ENCODE assay signal across 9 cellular contexts in the genomic region with DNA sequence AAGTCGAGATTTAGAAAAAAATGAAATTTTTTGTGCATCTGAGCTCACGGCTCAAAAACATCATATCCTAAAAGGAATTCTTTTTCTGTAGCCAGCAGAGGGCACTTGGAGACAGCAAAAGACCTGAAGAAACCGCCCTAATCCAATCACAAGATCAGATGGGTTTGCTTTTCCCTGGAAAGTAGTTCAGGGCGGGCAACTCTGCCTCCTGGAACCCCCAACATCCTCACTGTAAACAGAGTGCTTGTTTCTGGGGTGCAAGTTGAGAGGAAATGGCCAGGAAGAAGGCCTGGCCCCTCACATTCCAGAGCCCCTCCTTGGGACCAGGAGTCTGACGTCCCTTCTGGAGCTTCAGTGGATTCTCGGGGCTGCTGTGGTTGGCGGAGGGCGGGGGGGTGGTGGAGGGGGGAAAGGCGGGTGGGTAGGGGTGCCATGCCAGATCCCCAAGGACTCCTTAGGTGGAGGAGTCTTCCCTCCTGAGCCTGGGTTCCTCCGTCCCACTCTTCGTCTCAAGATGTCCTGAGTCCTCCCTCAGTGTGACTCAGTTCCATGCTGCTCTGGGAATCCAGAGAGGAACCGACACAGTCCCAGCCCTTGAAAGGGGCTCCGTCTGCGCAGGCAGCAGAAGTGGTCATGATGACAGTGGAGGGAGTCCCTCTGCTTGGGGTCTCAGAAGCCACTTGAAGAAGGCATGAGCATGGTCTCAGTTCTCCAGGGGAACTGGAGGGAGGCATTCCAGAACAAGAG. TPM values are rescaled to one million over a fixed set of nuclear protein-coding genes. Genes with fewer than 3 reads are reported as not detected.
DNase-seq lines count a peak whose midpoint lies in the region; ATAC-seq and TF ChIP-seq lines count a peak whose summit lies in the region.
"Had no signal": no experiment of that assay in that cellular context is flagged by ENCODE, and none has a peak within 500 bp of the region (broad histone marks: within the 10 kb centered on the region; RNA-seq: fewer than 3 reads in every experiment).

No MANE protein-coding gene starts in this region.

- no peak for ATAC-seq in HG02642 (IDR thresholded peaks at IDR 0.05; ENCODE audit: poor library complexity, unreplicated experiment)

- TF ChIP-seq CTCF in vagina (IDR thresholded peaks at IDR 0.05) = peak; percentile 14 to 53 (median 37)

- H3K9ac ChIP-seq in adipocyte (ENCODE audit: low read length) = no peak overlapping the region

- H3K4me3 ChIP-seq in adipocyte (ENCODE audit: low read length) = peak overlapping the region; percentile 45
- no peak overlapping the region for H3K4me3 ChIP-seq in vagina

- intact Hi-C loops in vagina (cut with DNase I) (loop anchor here (1.0 kb wide), 1 partner anchor 214 kb away; no protein-coding TSS in a partner anchor), posterior vena cava (cut with DNase I) (loop anchor here (5.0 to 10.0 kb wide), 3 partner anchors 212 to 845 kb away; no protein-coding TSS in a partner anchor)

- DNase-seq in EL (peak; percentile 64), Kasumi-1 (lab: John Stamatoyannopoulos, UW) (peak; percentile 69 to 77), adipocyte (ENCODE audit: low read depth) (peak; percentile 79), inferior parietal cortex (ENCODE audit: extremely low spot score) (peak; percentile 77), vagina (ENCODE audit: extremely low spot score in 2 of 2) (peak in 1 of 2 donors; percentile 74), posterior vena cava (ENCODE audit: low spot score) (no peak)
- DNase-seq in activated CD4-positive, CD25-positive, alpha-beta regulatory T cell treated with anti-CD3 and anti-CD28 coated beads, Interleukin-2, amount 50 U/mL, for 72 hours = no peak
- DNase-seq: right cardiac atrium had no signal

- no peak overlapping the region for H3K27ac ChIP-seq in vagina

- no peak for TF ChIP-seq POLR2A in vagina (IDR thresholded peaks at IDR 0.05)

- H3K27me3 ChIP-seq in adipocyte (replicated peaks; ENCODE audit: control insufficient read depth, insufficient read depth, low read length) (peaks cover 7% of the 10 kb centered on the region), vagina (no peaks in the 10 kb centered on the region)

- H3K4me1 ChIP-seq in adipocyte (ENCODE audit: control insufficient read depth, insufficient read depth, low read length) (peaks cover 3% of the 10 kb centered on the region), vagina (peaks cover 4% of the 10 kb centered on the region)

- H3K36me3 ChIP-seq in adipocyte (ENCODE audit: control insufficient read depth, insufficient read depth, low read length, severe bottlenecking) (peaks cover 4% of the 10 kb centered on the region), vagina (peaks cover 0 to 5% of the 10 kb centered on the region in 2 donors)

- H3K9me3 ChIP-seq in adipocyte (ENCODE audit: control insufficient read depth, low read length) (peaks cover 2% of the 10 kb centered on the region), vagina (no peaks in the 10 kb centered on the region)

RNA-seq across cellular contexts. Expression of a gene that starts 35.9 kb away (rescaled TPM):
- not detected for total RNA-seq in vagina
- total RNA-seq in posterior vena cava = not detected
- total RNA-seq: right cardiac atrium had no signal

Comparison
In these comparisons a context has a peak if more than half of its experiments do, and no peak if none do; other contexts are left out.
1. DNase-seq: peak in EL (single experiment), Kasumi-1 (2 of 2), adipocyte (single experiment) and inferior parietal cortex (single experiment); none in posterior vena cava (single experiment) and activated CD4-positive, CD25-positive, alpha-beta regulatory T cell treated with anti-CD3 and anti-CD28 coated beads, Interleukin-2, amount 50 U/mL, for 72 hours (single experiment).